Comparison of ENCODE assay signal across 14 cellular contexts in the genomic region with DNA sequence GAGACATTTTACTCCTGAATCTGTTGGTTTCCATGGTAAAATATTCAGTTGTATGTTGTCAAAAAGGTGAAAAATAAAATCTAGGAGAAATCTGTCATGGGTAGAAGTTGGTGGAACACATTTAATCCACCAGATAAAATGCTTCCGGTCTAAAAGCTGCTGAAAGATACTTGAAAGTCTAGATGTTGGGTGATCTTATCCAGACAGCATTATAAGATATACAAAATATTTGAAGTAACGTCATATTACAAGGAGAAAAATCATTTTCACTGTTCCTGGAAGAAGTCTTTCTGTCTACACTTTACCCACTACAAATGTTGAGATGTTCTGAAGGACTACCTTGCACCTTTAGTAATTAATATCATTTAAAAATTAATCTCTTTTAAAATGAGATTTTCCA.
"Had no signal": no experiment of that assay in that cellular context is flagged by ENCODE, and none has a peak within 500 bp of the region (broad histone marks: within the 10 kb centered on the region; RNA-seq: fewer than 3 reads in every experiment).

No MANE protein-coding gene starts in this region.

- H3K9me3 ChIP-seq: upper lobe of right lung had no signal

- H3K36me3 ChIP-seq: upper lobe of right lung had no signal

- H3K4me1 ChIP-seq: parathyroid adenoma had no signal

- ATAC-seq: activated naive CD8-positive, alpha-beta T cell treated with anti-CD3 and anti-CD28 coated beads, Interleukin-2, amount 50 U/mL, for 24 hours; stimulated activated naive B cell treated with anti-CD40 and anti-IgM and Interleukin-4, amounts not matched to agents 10 μg/mL and 1 μg/mL and 100 μg/mL, for 72 hours; upper lobe of right lung had no signal

- H3K79me2 ChIP-seq: parathyroid adenoma had no signal

- H3K9ac ChIP-seq: parathyroid adenoma had no signal

- DNase-seq: activated CD4-positive, alpha-beta T cell treated with anti-CD3 and anti-CD28 coated beads, Interleukin-2, amount 50 U/mL, for 4 hours; activated CD4-positive, CD25-positive, alpha-beta regulatory T cell treated with anti-CD3 and anti-CD28 coated beads, Interleukin-2, amount 50 U/mL, for 72 hours; activated naive CD4-positive, alpha-beta T cell treated with anti-CD3 and anti-CD28 coated beads for 36 hours; activated naive CD8-positive, alpha-beta T cell treated with anti-CD3 and anti-CD28 coated beads, Interleukin-2, amount 50 U/mL, for 24 hours; activated T-cell treated with anti-CD3 and anti-CD28 coated beads, Interleukin-2, amount 50 U/mL, for 1 hour; dorsolateral prefrontal cortex; glutamatergic neuron; kidney glomerular epithelial cell; retina; stimulated activated CD4-positive, alpha-beta T cell treated with anti-CD3 and anti-CD28 coated beads, Interleukin-2, amount 100 ng/mL, for 48 hours; stimulated activated naive B cell treated with anti-CD40 and anti-IgM and Interleukin-4, amounts not matched to agents 10 μg/mL and 1 μg/mL and 100 μg/mL, for 72 hours; T-helper 9 cell; upper lobe of right lung had no signal

- H2AFZ ChIP-seq: parathyroid adenoma had no signal

- H3K27ac ChIP-seq: dorsolateral prefrontal cortex, parathyroid adenoma, upper lobe of right lung had no signal

- H3K27me3 ChIP-seq: dorsolateral prefrontal cortex, upper lobe of right lung had no signal

- H3K4me3 ChIP-seq: dorsolateral prefrontal cortex, upper lobe of right lung had no signal
